In the genomic region with DNA sequence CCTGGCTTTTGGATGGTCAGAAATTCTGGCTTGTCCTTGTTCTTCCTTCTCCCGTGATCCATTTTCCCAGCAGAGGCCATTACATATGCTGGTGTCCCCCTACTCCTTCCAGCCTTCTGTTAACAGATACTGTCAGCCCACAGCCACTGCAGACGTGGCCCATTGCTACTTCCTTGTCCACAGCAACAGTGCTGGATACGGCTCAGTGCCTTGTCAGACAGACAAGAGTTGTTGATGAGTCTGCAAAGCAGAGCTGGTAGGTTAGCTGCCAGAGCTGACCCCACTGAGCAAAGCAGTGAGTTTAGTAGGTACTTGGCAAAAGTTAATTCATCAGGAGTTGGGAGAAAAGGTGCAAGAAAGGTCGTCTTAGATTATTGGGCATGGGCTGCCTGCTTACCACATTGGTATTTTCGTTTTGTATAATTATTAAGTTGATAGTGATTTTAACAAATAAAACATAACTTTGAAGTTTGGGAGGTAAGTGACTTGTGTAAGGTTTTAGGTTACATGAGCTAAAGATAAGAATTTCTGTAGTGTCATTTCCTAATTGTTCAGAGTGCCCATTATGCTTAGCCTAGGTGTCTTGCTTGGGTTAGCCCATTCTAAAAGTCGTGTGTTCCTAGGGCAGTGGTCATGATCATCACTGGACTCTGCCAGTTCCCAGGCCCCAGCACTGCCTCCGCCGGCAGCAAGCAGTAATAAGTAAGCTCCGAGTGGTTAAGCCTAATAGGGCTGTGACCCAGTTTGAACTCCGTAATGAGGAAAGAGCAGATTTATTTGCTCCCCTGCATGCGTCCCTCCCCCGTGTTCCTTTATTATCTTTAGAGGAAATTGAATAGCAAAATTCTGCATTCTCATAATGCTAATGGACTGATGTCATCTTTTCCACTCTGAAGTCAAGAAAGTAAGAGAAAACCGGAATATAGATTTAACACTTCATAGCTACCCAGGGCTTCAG, we compare ENCODE assay signal across 9 cellular contexts.
DNase-seq lines count a peak whose midpoint lies in the region; ATAC-seq, FAIRE-seq and TF ChIP-seq lines count a peak whose summit lies in the region.
"Had no signal": no experiment of that assay in that cellular context is flagged by ENCODE, and none has a peak within 500 bp of the region (broad histone marks: within the 10 kb centered on the region; RNA-seq: fewer than 3 reads in every experiment).

No MANE protein-coding gene starts in this region.

- 31% methylated on average over 13 of the region's 13 CpGs for WGBS in suprapubic skin

- no peak for FAIRE-seq in astrocyte (lab: Jason Lieb, UNC)

- H3K4me1 ChIP-seq in astrocyte (ENCODE audit: insufficient read depth, low read length) (peaks cover 39% of the 10 kb centered on the region), suprapubic skin (peaks cover 89% of the 10 kb centered on the region)

- H3K27ac Mint-ChIP-seq in HFFc6 (peak overlapping the region; percentile 87), astrocyte (ENCODE audit: unreplicated experiment) (peak overlapping the region; percentile 73)

- H3K9me3 Mint-ChIP-seq in HFFc6 = no peaks in the 10 kb centered on the region
- no peaks in the 10 kb centered on the region for H3K9me3 Mint-ChIP-seq in astrocyte (ENCODE audit: unreplicated experiment)

- H3K79me2 ChIP-seq in astrocyte (ENCODE audit: insufficient read depth, low read length) = peaks cover 94% of the 10 kb centered on the region

- peaks cover 48% of the 10 kb centered on the region for H3K36me3 Mint-ChIP-seq in HFFc6 (ENCODE audit: low read depth)
- peaks cover 19% of the 10 kb centered on the region for H3K36me3 Mint-ChIP-seq in astrocyte (ENCODE audit: low read depth, unreplicated experiment)

- ATAC-seq in GM19023 (IDR thresholded peaks at IDR 0.05; ENCODE audit: unreplicated experiment) (no peak), HG03439 (IDR thresholded peaks at IDR 0.05; ENCODE audit: unreplicated experiment) (no peak), GM18909 (IDR thresholded peaks at IDR 0.05; ENCODE audit: poor library complexity, unreplicated experiment) (no peak), HG02981 (IDR thresholded peaks at IDR 0.05; ENCODE audit: unreplicated experiment) (no peak)

- no peak for TF ChIP-seq POLR2A in suprapubic skin (IDR thresholded peaks at IDR 0.05)

- H3K4me3 Mint-ChIP-seq in HFFc6 (peak overlapping the region; percentile 67), astrocyte (ENCODE audit: unreplicated experiment) (peak overlapping the region; percentile 58)

- H3K27me3 ChIP-seq in astrocyte (ENCODE audit: insufficient read depth, low read length) = no peaks in the 10 kb centered on the region
- H3K27me3 ChIP-seq in suprapubic skin = no peaks in the 10 kb centered on the region

- no peaks in the 10 kb centered on the region; the same call in 1 of the 2 replicates for H3K27me3 Mint-ChIP-seq in HFFc6 (ENCODE audit: insufficient read depth)
- no peaks in the 10 kb centered on the region for H3K27me3 Mint-ChIP-seq in astrocyte (ENCODE audit: low read depth, unreplicated experiment)

- H4K20me1 ChIP-seq in astrocyte (ENCODE audit: insufficient read depth, low read length) = peaks cover 59% of the 10 kb centered on the region

- H3K9ac ChIP-seq in astrocyte (ENCODE audit: low read length) = peak overlapping the region; percentile 61
- H3K9ac ChIP-seq: KMS-11 had no signal

- H3K4me2 ChIP-seq in astrocyte (ENCODE audit: low read length) = peak overlapping the region; percentile 59
- H3K4me2 ChIP-seq: KMS-11 had no signal

- H3K27ac ChIP-seq in astrocyte (ENCODE audit: low read depth, low read length) (peak overlapping the region; percentile 95), suprapubic skin (peak overlapping the region; percentile 49)
- H3K27ac ChIP-seq: KMS-11 had no signal

- H3K36me3 ChIP-seq in astrocyte (ENCODE audit: insufficient read depth, low read length) = peaks cover 29% of the 10 kb centered on the region
- H3K36me3 ChIP-seq in suprapubic skin = peaks cover 13% of the 10 kb centered on the region

- peak; percentile 57 for TF ChIP-seq CTCF in HFFc6 (IDR thresholded peaks at IDR 0.05)
- peak; percentile 44 for TF ChIP-seq CTCF in astrocyte (IDR thresholded peaks at IDR 0.05; ENCODE audit: insufficient read depth, low read depth, low read length)
- TF ChIP-seq CTCF in suprapubic skin (IDR thresholded peaks at IDR 0.05) = peak in 1 of 2 donors; percentile 28

- TF ChIP-seq EP300 in suprapubic skin (IDR thresholded peaks at IDR 0.05) = no peak

- H3K4me1 Mint-ChIP-seq in HFFc6 (ENCODE audit: low read depth) (peaks cover 87% of the 10 kb centered on the region), astrocyte (ENCODE audit: low read depth, unreplicated experiment) (peaks cover 70% of the 10 kb centered on the region)

- H3K4me3 ChIP-seq in astrocyte (ENCODE audit: insufficient read depth, low read depth, low read length) (peak overlapping the region; percentile 11), suprapubic skin (no peak overlapping the region)

- no peak overlapping the region for H2AFZ ChIP-seq in astrocyte (ENCODE audit: low read depth, low read length)

- H3K9me3 ChIP-seq in astrocyte (ENCODE audit: insufficient read depth, low read depth, low read length) (no peaks in the 10 kb centered on the region), suprapubic skin (no peaks in the 10 kb centered on the region)

- peak; percentile 77 for DNase-seq in HFFc6
- DNase-seq in astrocyte (ENCODE audit: low read depth) = peak; percentile 92
- DNase-seq in kidney glomerular epithelial cell (lab: John Stamatoyannopoulos, UW) = peak; percentile 98
- DNase-seq in suprapubic skin (ENCODE audit: low spot score in 2 of 2) = no peak

Comparison
In these comparisons a context has a peak if more than half of its experiments do, and no peak if none do; other contexts are left out.
1. DNase-seq: peak in HFFc6 (single experiment), astrocyte (single experiment) and kidney glomerular epithelial cell (single experiment); none in suprapubic skin (0 of 2).